In genomic region chr20:53847843-53848185, GRCh38 we compare ENCODE assay signal across 12 cellular contexts.
DNase-seq lines count a peak whose midpoint lies in the region; ATAC-seq and TF ChIP-seq lines count a peak whose summit lies in the region.
"Had no signal": no experiment of that assay in that cellular context is flagged by ENCODE, and none has a peak within 500 bp of the region (broad histone marks: within the 10 kb centered on the region; RNA-seq: fewer than 3 reads in every experiment).

No MANE protein-coding gene starts in this region.

- H3K9me3 ChIP-seq in MM.1S (replicated peaks; ENCODE audit: insufficient read depth, low read length) (no peaks in the 10 kb centered on the region), stomach (no peaks in the 10 kb centered on the region), gastrocnemius medialis (no peaks in the 10 kb centered on the region)

- DNase-seq in NCI-H2227 treated with DMSO at 0.1 percent for 48 hours (lab: John Stamatoyannopoulos, UW): peak; percentile 15
- no peak for DNase-seq in NCI-H2227 (lab: John Stamatoyannopoulos, UW; ENCODE audit: unreplicated experiment)
- no peak for DNase-seq in MM.1S
- no peak for DNase-seq in activated CD8-positive, alpha-beta T cell treated with anti-CD3 and anti-CD28 coated beads, Interleukin-2, amount 10 ng/mL, durations not matched to agents 7 days and 5 days
- no peak for DNase-seq in sciatic nerve (ENCODE audit: low spot score)
- no peak for DNase-seq in stomach
- DNase-seq in endothelial cell (ENCODE audit: low spot score): no peak
- no peak for DNase-seq in gastrocnemius medialis
- DNase-seq: NCI-H1930, SHP77 treated with DMSO at 0.1 percent for 48 hours had no signal

- TF ChIP-seq CTCF in MM.1S (IDR thresholded peaks at IDR 0.05; ENCODE audit: low read length) (no peak), stomach (IDR thresholded peaks at IDR 0.05) (no peak), endothelial cell (IDR thresholded peaks at IDR 0.05; ENCODE audit: unreplicated experiment) (no peak), gastrocnemius medialis (IDR thresholded peaks at IDR 0.05 in 4 of 5, conservative IDR thresholded peaks at IDR 0.05 in 1 of 5) (no peak)

- in situ Hi-C loops in gastrocnemius medialis (cut with MboI; ENCODE audit: low sequenced_read_pairs in 4 of 4): no loop called here

- H3K27me3 Mint-ChIP-seq in activated CD8-positive, alpha-beta T cell treated with anti-CD3 and anti-CD28 coated beads, Interleukin-2, amount 10 ng/mL, durations not matched to agents 7 days and 5 days (ENCODE audit: low read depth): no peaks in the 10 kb centered on the region
- H3K27me3 Mint-ChIP-seq in endothelial cell (ENCODE audit: unreplicated experiment): no peaks in the 10 kb centered on the region
- H3K27me3 Mint-ChIP-seq: progenitor cell of endocrine pancreas had no signal

- H3F3A ChIP-seq in MM.1S (ENCODE audit: insufficient read depth, low read length): peaks cover 6% of the 10 kb centered on the region; the same call in 1 of the 2 replicates

- no peak for ATAC-seq in activated CD8-positive, alpha-beta T cell treated with anti-CD3 and anti-CD28 coated beads, Interleukin-2, amount 10 ng/mL, durations not matched to agents 7 days and 5 days
- ATAC-seq in sciatic nerve (peak; percentile 44), gastrocnemius medialis (no peak)

- H3K27ac ChIP-seq in MM.1S (ENCODE audit: low read length) (no peak overlapping the region), stomach (peak overlapping the region in 2 of 5 donors; percentile 58 to 65), gastrocnemius medialis (no peak overlapping the region)
- H3K27ac ChIP-seq: 22Rv1 had no signal

- H3K27me3 ChIP-seq in MM.1S (replicated peaks; ENCODE audit: insufficient read depth, low read length): no peaks in the 10 kb centered on the region
- H3K27me3 ChIP-seq in stomach: no peaks in the 10 kb centered on the region
- no peaks in the 10 kb centered on the region for H3K27me3 ChIP-seq in gastrocnemius medialis

- H3K4me1 ChIP-seq in MM.1S (ENCODE audit: low read length) (peaks cover 26% of the 10 kb centered on the region), stomach (peaks cover 0 to 14% (median under 1%) of the 10 kb centered on the region in 4 donors), gastrocnemius medialis (no peaks in the 10 kb centered on the region)

- 0 out of 2 replicates have a peak, but pooled peaks cover 4% of the 10 kb centered on the region for H3K9me2 ChIP-seq in MM.1S (replicated peaks; ENCODE audit: insufficient read depth, low read length)

- no peak for TF ChIP-seq EP300 in stomach (IDR thresholded peaks at IDR 0.05)

- peaks cover 65% of the 10 kb centered on the region for H3K4me1 Mint-ChIP-seq in activated CD8-positive, alpha-beta T cell treated with anti-CD3 and anti-CD28 coated beads, Interleukin-2, amount 10 ng/mL, durations not matched to agents 7 days and 5 days (ENCODE audit: low read depth)
- H3K4me1 Mint-ChIP-seq in endothelial cell (ENCODE audit: unreplicated experiment): peaks cover 16% of the 10 kb centered on the region

- H3K4me3 ChIP-seq in MM.1S (ENCODE audit: low read length) (no peak overlapping the region), stomach (no peak overlapping the region), gastrocnemius medialis (no peak overlapping the region)

- H3K4me2 ChIP-seq in MM.1S (ENCODE audit: low read depth, low read length): peak overlapping the region; percentile 44; the same call in 1 of the 2 replicates

- 79 to 91% (median 86%) methylated on average over 2 of the region's 2 CpGs for WGBS in stomach, 5 donors

- POLR2A ChIA-PET in activated CD8-positive, alpha-beta T cell treated with anti-CD3 and anti-CD28 coated beads, Interleukin-2, amount 10 ng/mL, durations not matched to agents 7 days and 5 days (lab: Charles Lee): interaction anchor here (1.1 to 2.7 kb wide), 2 partner anchors 25 to 205 kb away, joined by 3 to 9 read pairs; no protein-coding TSS in a partner anchor

- CTCF ChIA-PET in activated CD8-positive, alpha-beta T cell treated with anti-CD3 and anti-CD28 coated beads, Interleukin-2, amount 10 ng/mL, durations not matched to agents 7 days and 5 days (lab: Charles Lee): interaction anchor here (1.0 to 3.9 kb wide), 4 partner anchors 14 to 91 kb away, joined by 3 to 32 read pairs (median 7); no protein-coding TSS in a partner anchor

- peaks cover 41% of the 10 kb centered on the region for H3K36me3 Mint-ChIP-seq in activated CD8-positive, alpha-beta T cell treated with anti-CD3 and anti-CD28 coated beads, Interleukin-2, amount 10 ng/mL, durations not matched to agents 7 days and 5 days (ENCODE audit: low read depth)
- no peaks in the 10 kb centered on the region for H3K36me3 Mint-ChIP-seq in endothelial cell (ENCODE audit: low read depth, unreplicated experiment)

- H4K20me1 ChIP-seq in MM.1S (ENCODE audit: insufficient read depth, low read length): no peaks in the 10 kb centered on the region

- no peak overlapping the region for H3K9ac ChIP-seq in MM.1S (ENCODE audit: low read length)

- H3K9me3 Mint-ChIP-seq in activated CD8-positive, alpha-beta T cell treated with anti-CD3 and anti-CD28 coated beads, Interleukin-2, amount 10 ng/mL, durations not matched to agents 7 days and 5 days (ENCODE audit: insufficient read depth): no peaks in the 10 kb centered on the region
- no peaks in the 10 kb centered on the region for H3K9me3 Mint-ChIP-seq in endothelial cell (ENCODE audit: unreplicated experiment)

- H3K36me3 ChIP-seq in MM.1S (replicated peaks; ENCODE audit: insufficient read depth, low read length) (no peaks in the 10 kb centered on the region), stomach (no peaks in the 10 kb centered on the region), gastrocnemius medialis (no peaks in the 10 kb centered on the region)

- peak overlapping the region; percentile 60 for H3K4me3 Mint-ChIP-seq in activated CD8-positive, alpha-beta T cell treated with anti-CD3 and anti-CD28 coated beads, Interleukin-2, amount 10 ng/mL, durations not matched to agents 7 days and 5 days
- no peak overlapping the region for H3K4me3 Mint-ChIP-seq in endothelial cell (ENCODE audit: unreplicated experiment)

- TF ChIP-seq POLR2A in stomach (IDR thresholded peaks at IDR 0.05) (no peak), gastrocnemius medialis (IDR thresholded peaks at IDR 0.05) (no peak)

- no peak overlapping the region for H2AFZ ChIP-seq in MM.1S (ENCODE audit: low read length)

- no peaks in the 10 kb centered on the region for H3K79me2 ChIP-seq in MM.1S (ENCODE audit: low read length)

- peak overlapping the region; percentile 73 for H3K27ac Mint-ChIP-seq in activated CD8-positive, alpha-beta T cell treated with anti-CD3 and anti-CD28 coated beads, Interleukin-2, amount 10 ng/mL, durations not matched to agents 7 days and 5 days
- H3K27ac Mint-ChIP-seq in endothelial cell (ENCODE audit: unreplicated experiment): no peak overlapping the region
- H3K27ac Mint-ChIP-seq: progenitor cell of endocrine pancreas had no signal

- intact Hi-C loops in sciatic nerve (cut with DNase I): no loop called here
- intact Hi-C loops in stomach (cut with DNase I; ENCODE audit: low total_unique reads): no loop called here
- intact Hi-C loops in gastrocnemius medialis (cut with DNase I; ENCODE audit: low total_unique reads): no loop called here
